In the genomic region with DNA sequence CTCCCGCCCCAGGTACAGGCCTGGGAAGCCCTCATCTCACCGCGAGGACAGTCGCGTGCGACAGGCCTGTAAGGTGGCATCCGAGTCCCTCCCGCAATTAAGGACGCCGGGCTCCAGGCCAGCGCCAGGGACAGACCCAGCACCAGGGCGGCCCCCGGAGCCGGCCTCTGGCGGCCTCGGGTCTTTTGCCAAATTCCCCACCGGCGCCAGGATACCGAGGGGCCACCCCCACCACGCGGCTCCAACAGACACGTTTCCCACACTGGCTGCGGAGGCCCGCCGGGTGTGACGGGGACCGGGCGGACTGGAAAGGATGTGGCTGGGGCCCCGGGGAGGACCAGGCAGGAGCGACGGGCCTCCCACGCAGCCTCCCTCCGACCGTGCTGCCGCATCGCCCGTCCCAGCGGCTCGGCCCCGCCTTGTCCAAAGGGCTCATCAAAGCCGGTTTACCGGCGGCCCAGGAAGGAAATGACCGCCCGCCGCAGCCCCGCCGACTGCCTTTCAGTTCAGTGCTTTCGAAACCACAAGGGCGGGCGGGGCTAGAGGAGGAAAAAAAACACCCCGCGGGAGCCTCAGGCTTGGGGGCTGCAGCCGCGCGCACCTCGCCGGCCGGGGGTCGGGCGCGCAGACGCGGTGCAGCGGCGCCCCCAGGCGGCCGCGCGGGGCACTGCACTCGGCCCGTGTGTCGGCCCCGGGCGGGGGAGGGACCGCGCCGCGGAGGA, we compare ENCODE assay signal across 1 cellular context.
TF ChIP-seq lines count a peak whose summit lies in the region.

No MANE protein-coding gene starts in this region.

TF ChIP-seq in K562, 482 proteins besides CTCF, POLR2A, EP300 and RAD21 (continued from another document and continues in another):
- TF ChIP-seq, protein P1, sequence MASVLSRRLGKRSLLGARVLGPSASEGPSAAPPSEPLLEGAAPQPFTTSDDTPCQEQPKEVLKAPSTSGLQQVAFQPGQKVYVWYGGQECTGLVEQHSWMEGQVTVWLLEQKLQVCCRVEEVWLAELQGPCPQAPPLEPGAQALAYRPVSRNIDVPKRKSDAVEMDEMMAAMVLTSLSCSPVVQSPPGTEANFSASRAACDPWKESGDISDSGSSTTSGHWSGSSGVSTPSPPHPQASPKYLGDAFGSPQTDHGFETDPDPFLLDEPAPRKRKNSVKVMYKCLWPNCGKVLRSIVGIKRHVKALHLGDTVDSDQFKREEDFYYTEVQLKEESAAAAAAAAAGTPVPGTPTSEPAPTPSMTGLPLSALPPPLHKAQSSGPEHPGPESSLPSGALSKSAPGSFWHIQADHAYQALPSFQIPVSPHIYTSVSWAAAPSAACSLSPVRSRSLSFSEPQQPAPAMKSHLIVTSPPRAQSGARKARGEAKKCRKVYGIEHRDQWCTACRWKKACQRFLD (CRISPR knock-in tag; IDR thresholded peaks at IDR 0.05) = peak; percentile 72; the same call in 1 of the 2 replicates
- TF ChIP-seq FOXK1 (CRISPR knock-in tag; IDR thresholded peaks at IDR 0.05; ENCODE audit: borderline replicate concordance) (peak; percentile 81; the same call in 1 of the 2 replicates), THRAP3 (IDR thresholded peaks at IDR 0.05; ENCODE audit: borderline replicate concordance) (no peak), ZNF445 (CRISPR knock-in tag; IDR thresholded peaks at IDR 0.05; ENCODE audit: low read depth) (no peak), SRSF9 (IDR thresholded peaks at IDR 0.05; ENCODE audit: borderline replicate concordance, low read depth, low read length) (no peak), U2AF2 (optimal IDR thresholded peaks at IDR 0.05; ENCODE audit: low read depth, low read length) (no peak), ZKSCAN8 (CRISPR knock-in tag; IDR thresholded peaks at IDR 0.05) (no peak), EGR1 (conservative IDR thresholded peaks at IDR 0.05) (peak; percentile 90), CCNT2 (IDR thresholded peaks at IDR 0.05; ENCODE audit: borderline replicate concordance, extremely low read depth, insufficient read length, low read depth, low read length) (peak; percentile 85), SLC30A9 (CRISPR knock-in tag; IDR thresholded peaks at IDR 0.05) (no peak), PTTG1 (tag; IDR thresholded peaks at IDR 0.05; ENCODE audit: low read depth) (no peak), PRMT5 (CRISPR knock-in tag; IDR thresholded peaks at IDR 0.05) (no peak), BMI1 (IDR thresholded peaks at IDR 0.05; ENCODE audit: low read length) (no peak), ZNF444 (CRISPR knock-in tag; IDR thresholded peaks at IDR 0.05) (no peak), ZNF764 (CRISPR knock-in tag; IDR thresholded peaks at IDR 0.05; ENCODE audit: low read depth) (no peak), ZNF75A (CRISPR knock-in tag; IDR thresholded peaks at IDR 0.05) (no peak), ZNF197 (CRISPR knock-in tag; IDR thresholded peaks at IDR 0.05; ENCODE audit: low read depth) (no peak), ZBTB17 (CRISPR knock-in tag; IDR thresholded peaks at IDR 0.05) (peak; percentile 56; the same call in 1 of the 2 replicates), CXXC5 (CRISPR knock-in tag; IDR thresholded peaks at IDR 0.05) (peak; percentile 89), ZNF134 (CRISPR knock-in tag; conservative IDR thresholded peaks at IDR 0.05) (0 out of 2 replicates have a peak, but pooled peaks have one; percentile 26), ZNF184 (CRISPR knock-in tag; IDR thresholded peaks at IDR 0.05) (no peak), PYGO2 (tag; IDR thresholded peaks at IDR 0.05) (no peak), CHD1 (IDR thresholded peaks at IDR 0.05; ENCODE audit: low read length) (peak; percentile 61), KDM5B (IDR thresholded peaks at IDR 0.05; ENCODE audit: insufficient replicate concordance, low read depth, low read length) (no peak), NELFE (IDR thresholded peaks at IDR 0.05; ENCODE audit: insufficient read depth, insufficient read length) (no peak), MAFK (IDR thresholded peaks at IDR 0.05; ENCODE audit: low read length) (no peak), ILK (tag; IDR thresholded peaks at IDR 0.05; ENCODE audit: borderline replicate concordance, low read depth) (no peak), ZNF57 (CRISPR knock-in tag; IDR thresholded peaks at IDR 0.05) (no peak), ETV5 (CRISPR knock-in tag; IDR thresholded peaks at IDR 0.05; ENCODE audit: low read depth) (peak; percentile 77), CHD4 (IDR thresholded peaks at IDR 0.05; ENCODE audit: insufficient read depth, insufficient replicate concordance, low read depth, low read length, poor library complexity, severe bottlenecking) (no peak), ZNF3 (CRISPR knock-in tag; IDR thresholded peaks at IDR 0.05) (no peak)
- TF ChIP-seq, protein P2, sequence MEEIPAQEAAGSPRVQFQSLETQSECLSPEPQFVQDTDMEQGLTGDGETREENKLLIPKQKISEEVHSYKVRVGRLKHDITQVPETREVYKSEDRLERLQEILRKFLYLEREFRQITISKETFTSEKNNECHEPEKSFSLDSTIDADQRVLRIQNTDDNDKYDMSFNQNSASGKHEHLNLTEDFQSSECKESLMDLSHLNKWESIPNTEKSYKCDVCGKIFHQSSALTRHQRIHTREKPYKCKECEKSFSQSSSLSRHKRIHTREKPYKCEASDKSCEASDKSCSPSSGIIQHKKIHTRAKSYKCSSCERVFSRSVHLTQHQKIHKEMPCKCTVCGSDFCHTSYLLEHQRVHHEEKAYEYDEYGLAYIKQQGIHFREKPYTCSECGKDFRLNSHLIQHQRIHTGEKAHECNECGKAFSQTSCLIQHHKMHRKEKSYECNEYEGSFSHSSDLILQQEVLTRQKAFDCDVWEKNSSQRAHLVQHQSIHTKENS (CRISPR knock-in tag; IDR thresholded peaks at IDR 0.05) = no peak
- TF ChIP-seq, protein P3, sequence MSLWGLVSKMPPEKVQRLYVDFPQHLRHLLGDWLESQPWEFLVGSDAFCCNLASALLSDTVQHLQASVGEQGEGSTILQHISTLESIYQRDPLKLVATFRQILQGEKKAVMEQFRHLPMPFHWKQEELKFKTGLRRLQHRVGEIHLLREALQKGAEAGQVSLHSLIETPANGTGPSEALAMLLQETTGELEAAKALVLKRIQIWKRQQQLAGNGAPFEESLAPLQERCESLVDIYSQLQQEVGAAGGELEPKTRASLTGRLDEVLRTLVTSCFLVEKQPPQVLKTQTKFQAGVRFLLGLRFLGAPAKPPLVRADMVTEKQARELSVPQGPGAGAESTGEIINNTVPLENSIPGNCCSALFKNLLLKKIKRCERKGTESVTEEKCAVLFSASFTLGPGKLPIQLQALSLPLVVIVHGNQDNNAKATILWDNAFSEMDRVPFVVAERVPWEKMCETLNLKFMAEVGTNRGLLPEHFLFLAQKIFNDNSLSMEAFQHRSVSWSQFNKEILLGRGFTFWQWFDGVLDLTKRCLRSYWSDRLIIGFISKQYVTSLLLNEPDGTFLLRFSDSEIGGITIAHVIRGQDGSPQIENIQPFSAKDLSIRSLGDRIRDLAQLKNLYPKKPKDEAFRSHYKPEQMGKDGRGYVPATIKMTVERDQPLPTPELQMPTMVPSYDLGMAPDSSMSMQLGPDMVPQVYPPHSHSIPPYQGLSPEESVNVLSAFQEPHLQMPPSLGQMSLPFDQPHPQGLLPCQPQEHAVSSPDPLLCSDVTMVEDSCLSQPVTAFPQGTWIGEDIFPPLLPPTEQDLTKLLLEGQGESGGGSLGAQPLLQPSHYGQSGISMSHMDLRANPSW (CRISPR knock-in tag; IDR thresholded peaks at IDR 0.05) = no peak
- TF ChIP-seq, protein P4, sequence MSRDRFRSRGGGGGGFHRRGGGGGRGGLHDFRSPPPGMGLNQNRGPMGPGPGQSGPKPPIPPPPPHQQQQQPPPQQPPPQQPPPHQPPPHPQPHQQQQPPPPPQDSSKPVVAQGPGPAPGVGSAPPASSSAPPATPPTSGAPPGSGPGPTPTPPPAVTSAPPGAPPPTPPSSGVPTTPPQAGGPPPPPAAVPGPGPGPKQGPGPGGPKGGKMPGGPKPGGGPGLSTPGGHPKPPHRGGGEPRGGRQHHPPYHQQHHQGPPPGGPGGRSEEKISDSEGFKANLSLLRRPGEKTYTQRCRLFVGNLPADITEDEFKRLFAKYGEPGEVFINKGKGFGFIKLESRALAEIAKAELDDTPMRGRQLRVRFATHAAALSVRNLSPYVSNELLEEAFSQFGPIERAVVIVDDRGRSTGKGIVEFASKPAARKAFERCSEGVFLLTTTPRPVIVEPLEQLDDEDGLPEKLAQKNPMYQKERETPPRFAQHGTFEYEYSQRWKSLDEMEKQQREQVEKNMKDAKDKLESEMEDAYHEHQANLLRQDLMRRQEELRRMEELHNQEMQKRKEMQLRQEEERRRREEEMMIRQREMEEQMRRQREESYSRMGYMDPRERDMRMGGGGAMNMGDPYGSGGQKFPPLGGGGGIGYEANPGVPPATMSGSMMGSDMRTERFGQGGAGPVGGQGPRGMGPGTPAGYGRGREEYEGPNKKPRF (IDR thresholded peaks at IDR 0.05; ENCODE audit: low read depth, low read length) = no peak
- TF ChIP-seq, protein P5, sequence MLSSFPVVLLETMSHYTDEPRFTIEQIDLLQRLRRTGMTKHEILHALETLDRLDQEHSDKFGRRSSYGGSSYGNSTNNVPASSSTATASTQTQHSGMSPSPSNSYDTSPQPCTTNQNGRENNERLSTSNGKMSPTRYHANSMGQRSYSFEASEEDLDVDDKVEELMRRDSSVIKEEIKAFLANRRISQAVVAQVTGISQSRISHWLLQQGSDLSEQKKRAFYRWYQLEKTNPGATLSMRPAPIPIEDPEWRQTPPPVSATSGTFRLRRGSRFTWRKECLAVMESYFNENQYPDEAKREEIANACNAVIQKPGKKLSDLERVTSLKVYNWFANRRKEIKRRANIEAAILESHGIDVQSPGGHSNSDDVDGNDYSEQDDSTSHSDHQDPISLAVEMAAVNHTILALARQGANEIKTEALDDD (IDR thresholded peaks at IDR 0.05) = no peak
- TF ChIP-seq, protein P6, sequence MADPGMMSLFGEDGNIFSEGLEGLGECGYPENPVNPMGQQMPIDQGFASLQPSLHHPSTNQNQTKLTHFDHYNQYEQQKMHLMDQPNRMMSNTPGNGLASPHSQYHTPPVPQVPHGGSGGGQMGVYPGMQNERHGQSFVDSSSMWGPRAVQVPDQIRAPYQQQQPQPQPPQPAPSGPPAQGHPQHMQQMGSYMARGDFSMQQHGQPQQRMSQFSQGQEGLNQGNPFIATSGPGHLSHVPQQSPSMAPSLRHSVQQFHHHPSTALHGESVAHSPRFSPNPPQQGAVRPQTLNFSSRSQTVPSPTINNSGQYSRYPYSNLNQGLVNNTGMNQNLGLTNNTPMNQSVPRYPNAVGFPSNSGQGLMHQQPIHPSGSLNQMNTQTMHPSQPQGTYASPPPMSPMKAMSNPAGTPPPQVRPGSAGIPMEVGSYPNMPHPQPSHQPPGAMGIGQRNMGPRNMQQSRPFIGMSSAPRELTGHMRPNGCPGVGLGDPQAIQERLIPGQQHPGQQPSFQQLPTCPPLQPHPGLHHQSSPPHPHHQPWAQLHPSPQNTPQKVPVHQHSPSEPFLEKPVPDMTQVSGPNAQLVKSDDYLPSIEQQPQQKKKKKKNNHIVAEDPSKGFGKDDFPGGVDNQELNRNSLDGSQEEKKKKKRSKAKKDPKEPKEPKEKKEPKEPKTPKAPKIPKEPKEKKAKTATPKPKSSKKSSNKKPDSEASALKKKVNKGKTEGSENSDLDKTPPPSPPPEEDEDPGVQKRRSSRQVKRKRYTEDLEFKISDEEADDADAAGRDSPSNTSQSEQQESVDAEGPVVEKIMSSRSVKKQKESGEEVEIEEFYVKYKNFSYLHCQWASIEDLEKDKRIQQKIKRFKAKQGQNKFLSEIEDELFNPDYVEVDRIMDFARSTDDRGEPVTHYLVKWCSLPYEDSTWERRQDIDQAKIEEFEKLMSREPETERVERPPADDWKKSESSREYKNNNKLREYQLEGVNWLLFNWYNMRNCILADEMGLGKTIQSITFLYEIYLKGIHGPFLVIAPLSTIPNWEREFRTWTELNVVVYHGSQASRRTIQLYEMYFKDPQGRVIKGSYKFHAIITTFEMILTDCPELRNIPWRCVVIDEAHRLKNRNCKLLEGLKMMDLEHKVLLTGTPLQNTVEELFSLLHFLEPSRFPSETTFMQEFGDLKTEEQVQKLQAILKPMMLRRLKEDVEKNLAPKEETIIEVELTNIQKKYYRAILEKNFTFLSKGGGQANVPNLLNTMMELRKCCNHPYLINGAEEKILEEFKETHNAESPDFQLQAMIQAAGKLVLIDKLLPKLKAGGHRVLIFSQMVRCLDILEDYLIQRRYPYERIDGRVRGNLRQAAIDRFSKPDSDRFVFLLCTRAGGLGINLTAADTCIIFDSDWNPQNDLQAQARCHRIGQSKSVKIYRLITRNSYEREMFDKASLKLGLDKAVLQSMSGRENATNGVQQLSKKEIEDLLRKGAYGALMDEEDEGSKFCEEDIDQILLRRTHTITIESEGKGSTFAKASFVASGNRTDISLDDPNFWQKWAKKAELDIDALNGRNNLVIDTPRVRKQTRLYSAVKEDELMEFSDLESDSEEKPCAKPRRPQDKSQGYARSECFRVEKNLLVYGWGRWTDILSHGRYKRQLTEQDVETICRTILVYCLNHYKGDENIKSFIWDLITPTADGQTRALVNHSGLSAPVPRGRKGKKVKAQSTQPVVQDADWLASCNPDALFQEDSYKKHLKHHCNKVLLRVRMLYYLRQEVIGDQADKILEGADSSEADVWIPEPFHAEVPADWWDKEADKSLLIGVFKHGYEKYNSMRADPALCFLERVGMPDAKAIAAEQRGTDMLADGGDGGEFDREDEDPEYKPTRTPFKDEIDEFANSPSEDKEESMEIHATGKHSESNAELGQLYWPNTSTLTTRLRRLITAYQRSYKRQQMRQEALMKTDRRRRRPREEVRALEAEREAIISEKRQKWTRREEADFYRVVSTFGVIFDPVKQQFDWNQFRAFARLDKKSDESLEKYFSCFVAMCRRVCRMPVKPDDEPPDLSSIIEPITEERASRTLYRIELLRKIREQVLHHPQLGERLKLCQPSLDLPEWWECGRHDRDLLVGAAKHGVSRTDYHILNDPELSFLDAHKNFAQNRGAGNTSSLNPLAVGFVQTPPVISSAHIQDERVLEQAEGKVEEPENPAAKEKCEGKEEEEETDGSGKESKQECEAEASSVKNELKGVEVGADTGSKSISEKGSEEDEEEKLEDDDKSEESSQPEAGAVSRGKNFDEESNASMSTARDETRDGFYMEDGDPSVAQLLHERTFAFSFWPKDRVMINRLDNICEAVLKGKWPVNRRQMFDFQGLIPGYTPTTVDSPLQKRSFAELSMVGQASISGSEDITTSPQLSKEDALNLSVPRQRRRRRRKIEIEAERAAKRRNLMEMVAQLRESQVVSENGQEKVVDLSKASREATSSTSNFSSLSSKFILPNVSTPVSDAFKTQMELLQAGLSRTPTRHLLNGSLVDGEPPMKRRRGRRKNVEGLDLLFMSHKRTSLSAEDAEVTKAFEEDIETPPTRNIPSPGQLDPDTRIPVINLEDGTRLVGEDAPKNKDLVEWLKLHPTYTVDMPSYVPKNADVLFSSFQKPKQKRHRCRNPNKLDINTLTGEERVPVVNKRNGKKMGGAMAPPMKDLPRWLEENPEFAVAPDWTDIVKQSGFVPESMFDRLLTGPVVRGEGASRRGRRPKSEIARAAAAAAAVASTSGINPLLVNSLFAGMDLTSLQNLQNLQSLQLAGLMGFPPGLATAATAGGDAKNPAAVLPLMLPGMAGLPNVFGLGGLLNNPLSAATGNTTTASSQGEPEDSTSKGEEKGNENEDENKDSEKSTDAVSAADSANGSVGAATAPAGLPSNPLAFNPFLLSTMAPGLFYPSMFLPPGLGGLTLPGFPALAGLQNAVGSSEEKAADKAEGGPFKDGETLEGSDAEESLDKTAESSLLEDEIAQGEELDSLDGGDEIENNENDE (IDR thresholded peaks at IDR 0.05; ENCODE audit: low read depth, low read length) = no peak
- TF ChIP-seq, protein P7, sequence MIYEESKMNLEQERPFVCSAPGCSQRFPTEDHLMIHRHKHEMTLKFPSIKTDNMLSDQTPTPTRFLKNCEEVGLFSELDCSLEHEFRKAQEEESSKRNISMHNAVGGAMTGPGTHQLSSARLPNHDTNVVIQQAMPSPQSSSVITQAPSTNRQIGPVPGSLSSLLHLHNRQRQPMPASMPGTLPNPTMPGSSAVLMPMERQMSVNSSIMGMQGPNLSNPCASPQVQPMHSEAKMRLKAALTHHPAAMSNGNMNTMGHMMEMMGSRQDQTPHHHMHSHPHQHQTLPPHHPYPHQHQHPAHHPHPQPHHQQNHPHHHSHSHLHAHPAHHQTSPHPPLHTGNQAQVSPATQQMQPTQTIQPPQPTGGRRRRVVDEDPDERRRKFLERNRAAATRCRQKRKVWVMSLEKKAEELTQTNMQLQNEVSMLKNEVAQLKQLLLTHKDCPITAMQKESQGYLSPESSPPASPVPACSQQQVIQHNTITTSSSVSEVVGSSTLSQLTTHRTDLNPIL (CRISPR knock-in tag; IDR thresholded peaks at IDR 0.05) = no peak
